In the genomic region with DNA sequence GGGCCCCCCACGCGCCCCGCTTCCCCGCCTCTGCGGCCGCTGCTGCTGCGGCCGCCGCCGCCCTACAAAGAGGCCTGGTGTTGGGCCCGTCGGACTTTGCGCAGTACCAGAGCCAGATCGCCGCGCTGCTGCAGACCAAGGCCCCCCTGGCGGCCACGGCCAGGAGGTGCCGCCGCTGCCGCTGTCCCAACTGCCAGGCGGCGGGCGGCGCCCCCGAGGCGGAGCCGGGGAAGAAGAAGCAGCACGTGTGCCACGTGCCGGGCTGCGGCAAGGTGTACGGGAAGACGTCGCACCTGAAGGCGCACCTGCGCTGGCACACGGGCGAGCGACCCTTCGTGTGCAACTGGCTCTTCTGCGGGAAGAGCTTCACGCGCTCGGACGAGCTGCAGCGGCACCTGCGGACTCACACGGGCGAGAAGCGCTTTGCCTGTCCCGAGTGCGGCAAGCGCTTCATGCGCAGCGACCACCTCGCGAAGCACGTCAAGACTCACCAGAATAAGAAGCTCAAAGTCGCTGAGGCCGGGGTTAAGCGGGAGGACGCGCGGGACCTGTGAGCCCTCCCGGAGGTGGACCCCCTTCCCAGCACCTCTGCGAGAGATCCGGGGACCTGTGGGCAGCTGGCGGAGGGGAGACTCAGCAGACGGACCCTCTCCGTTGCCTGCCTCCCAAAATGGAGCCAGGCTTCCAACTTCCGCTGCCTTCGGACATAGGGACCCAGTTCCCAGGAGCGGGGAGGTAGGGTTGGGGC, we compare ENCODE assay signal across 10 cellular contexts. TPM values are rescaled to one million over a fixed set of nuclear protein-coding genes. Genes with fewer than 3 reads are reported as not detected.
DNase-seq lines count a peak whose midpoint lies in the region; ATAC-seq and TF ChIP-seq lines count a peak whose summit lies in the region.
"Had no signal": no experiment of that assay in that cellular context is flagged by ENCODE, and none has a peak within 500 bp of the region (broad histone marks: within the 10 kb centered on the region; RNA-seq: fewer than 3 reads in every experiment).

No MANE protein-coding gene starts in this region.

- H3K4me1 ChIP-seq in iPS-15b (ENCODE audit: control insufficient read depth, insufficient read depth, low read length) = no peaks in the 10 kb centered on the region
- H3K4me1 ChIP-seq in spleen = peaks cover 27 to 60% (median 47%) of the 10 kb centered on the region in 6 donors

- 5 to 12% (median 7%) methylated on average over 26 to 74 of the region's 74 CpGs for whole genome bisulfite sequencing in spleen, 5 donors

- TF ChIP-seq POLR2A in spleen (IDR thresholded peaks at IDR 0.05) = no peak

- H3K27me3 ChIP-seq in iPS-15b (ENCODE audit: control insufficient read depth, insufficient read depth, low read length) = peaks cover 85% of the 10 kb centered on the region
- peaks cover 4 to 98% (median 90%) of the 10 kb centered on the region in 7 donors for H3K27me3 ChIP-seq in spleen (replicated peaks in 1 of 7)

- no peak for ATAC-seq in GM18873 (IDR thresholded peaks at IDR 0.05; ENCODE audit: low FRiP score, unreplicated experiment)
- ATAC-seq in GM18520 (IDR thresholded peaks at IDR 0.05; ENCODE audit: unreplicated experiment) = no peak
- ATAC-seq: Panc1 had no signal

- H3K36me3 ChIP-seq in iPS-15b (ENCODE audit: control insufficient read depth, insufficient read depth, low read length) (no peaks in the 10 kb centered on the region), spleen (no peaks in the 10 kb centered on the region)

- intact Hi-C loops in spleen (cut with DNase I; ENCODE audit: low total_unique reads) = no loop called here

- DNase-seq in NCI-H2029 (lab: John Stamatoyannopoulos, UW) = peak; percentile 11
- DNase-seq in NCI-H2029 treated with DMSO at 0.1 percent for 48 hours (lab: John Stamatoyannopoulos, UW) = no peak
- peak; percentile 73 for DNase-seq in astrocyte of the hippocampus (ENCODE audit: low read depth, low spot score)
- DNase-seq in spleen = peak; percentile 80
- DNase-seq in occipital lobe (lab: John Stamatoyannopoulos, UW) = no peak

- peak in 8 of 11 experiments; percentile 15 to 70 (median 49) for TF ChIP-seq CTCF in spleen (IDR thresholded peaks at IDR 0.05 in 8 of 11, conservative IDR thresholded peaks at IDR 0.05 in 3 of 11)

- H3K9ac ChIP-seq in iPS-15b (ENCODE audit: low read depth, low read length) = no peak overlapping the region

- H3K4me3 ChIP-seq in iPS-15b (ENCODE audit: low read depth, low read length) = peak overlapping the region; percentile 55
- H3K4me3 ChIP-seq in spleen = peak overlapping the region in 7 of 8 donors; percentile 4 to 72 (median 47)

- no peaks in the 10 kb centered on the region for H3K9me3 ChIP-seq in iPS-15b (ENCODE audit: control insufficient read depth, insufficient read depth, low read length)
- no peaks in the 10 kb centered on the region for H3K9me3 ChIP-seq in spleen

- H3K27ac ChIP-seq in spleen = no peak overlapping the region

RNA-seq across cellular contexts. Expression of a gene that starts 1.9 kb away (rescaled TPM):
- total RNA-seq in spleen (not detected), occipital lobe (0.78 TPM)
- polyA plus RNA-seq in spleen = under 1 TPM in 2 of 3 donors, not detected in 1; 0.06 to 0.20 TPM
- total RNA-seq: myocyte had no signal

RNA-seq across cellular contexts. Expression of a gene that starts 53.2 kb away (rescaled TPM):
- not detected for total RNA-seq in spleen
- polyA plus RNA-seq in spleen = under 1 TPM in 1 of 3 donors, not detected in 2; 0.14 TPM
- total RNA-seq in occipital lobe = not detected
- total RNA-seq: myocyte had no signal

Comparison
In these comparisons a context has a peak if more than half of its experiments do, and no peak if none do; other contexts are left out.
1. DNase-seq: peak in NCI-H2029 (single experiment), astrocyte of the hippocampus (single experiment) and spleen (single experiment); none in NCI-H2029 treated with DMSO at 0.1 percent for 48 hours (single experiment) and occipital lobe (single experiment).